15 cellular contexts compared by ENCODE assay signal in the genomic region with DNA sequence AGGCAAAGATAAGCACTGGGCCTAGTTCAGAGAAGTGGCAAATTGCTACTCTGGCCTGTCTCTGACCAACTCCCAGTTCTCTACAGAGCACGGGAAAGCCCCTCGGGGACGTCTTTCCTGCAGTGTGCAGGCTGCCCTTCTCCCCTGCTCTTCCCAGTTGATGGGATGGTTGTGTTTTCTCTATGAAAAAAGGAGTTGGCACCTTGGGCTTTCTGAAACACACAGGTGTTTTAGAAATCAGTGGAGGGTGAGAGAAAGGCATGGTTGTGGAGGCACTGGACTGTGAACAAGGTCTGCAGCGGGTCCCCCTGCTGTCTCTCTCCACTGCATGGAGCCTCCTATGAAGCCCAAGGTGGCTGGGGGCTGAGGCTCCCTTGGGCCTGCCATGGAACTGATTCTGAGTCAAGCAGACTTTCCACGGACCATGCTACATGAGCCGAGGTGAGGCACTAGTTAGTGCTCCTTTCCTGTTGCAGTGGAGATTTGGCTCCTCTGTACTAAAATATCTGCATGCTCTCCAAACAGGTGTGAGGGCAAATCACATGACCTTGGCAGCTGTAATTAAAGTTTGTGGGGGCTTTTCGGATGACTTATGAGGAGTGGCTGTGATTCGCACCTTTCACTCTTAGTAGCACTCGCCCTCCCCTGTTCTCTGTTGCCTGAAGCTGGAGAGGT. TPM values are rescaled to one million over a fixed set of nuclear protein-coding genes. Genes with fewer than 3 reads are reported as not detected.
A peak's percentile ranks its signal among the peaks of the same experiment; 100 is the strongest.
DNase-seq lines count a peak whose midpoint lies in the region; ATAC-seq, FAIRE-seq and TF ChIP-seq lines count a peak whose summit lies in the region.
"Had no signal": no experiment of that assay in that cellular context is flagged by ENCODE, and none has a peak within 500 bp of the region (broad histone marks: within the 10 kb centered on the region; RNA-seq: fewer than 3 reads in every experiment).

No MANE protein-coding gene starts in this region.

- 0 out of 2 replicates have a peak, but pooled peaks cover 4% of the 10 kb centered on the region for H3K4me1 ChIP-seq in Karpas-422 (ENCODE audit: low read length)

- H3K79me2 ChIP-seq in Karpas-422 (ENCODE audit: low read length): no peaks in the 10 kb centered on the region

- no peak overlapping the region for H3K4me2 ChIP-seq in Karpas-422 (ENCODE audit: low read depth, low read length, poor library complexity, severe bottlenecking)

- no peak for TF ChIP-seq CTCF in bronchial epithelial cell (IDR thresholded peaks at IDR 0.05; ENCODE audit: insufficient read depth, low read length, severe bottlenecking)

- no peak overlapping the region for H3K9ac ChIP-seq in Karpas-422 (ENCODE audit: low read length)

- no peak for DNase-seq in bronchial epithelial cell (ENCODE audit: low read depth)
- DNase-seq in NCI-H2227 treated with DMSO at 0.1 percent for 48 hours (lab: John Stamatoyannopoulos, UW): no peak
- DNase-seq in NK-92 (lab: John Stamatoyannopoulos, UW; ENCODE audit: unreplicated experiment): no peak
- DNase-seq in Karpas-422: no peak
- DNase-seq in DMS53 treated with DMSO at 0.1 percent for 48 hours (lab: John Stamatoyannopoulos, UW; ENCODE audit: unreplicated experiment): no peak
- DNase-seq: activated CD4-positive, alpha-beta T cell treated with anti-CD3 and anti-CD28 coated beads for 1 hour; mesenchymal stem cell; NCI-H510A had no signal

- no peaks in the 10 kb centered on the region for H3K9me2 ChIP-seq in Karpas-422 (replicated peaks; ENCODE audit: insufficient read depth, low read length)

- H3K4me3 ChIP-seq in bronchial epithelial cell (ENCODE audit: low read depth, low read length) (no peak overlapping the region), Karpas-422 (ENCODE audit: low read length) (no peak overlapping the region)

- no peaks in the 10 kb centered on the region for H4K20me1 ChIP-seq in Karpas-422 (ENCODE audit: insufficient read depth, low read depth, low read length)

- no peak overlapping the region for H3K27ac ChIP-seq in Karpas-422 (ENCODE audit: low read length)

- ATAC-seq in GM18517 (IDR thresholded peaks at IDR 0.05; ENCODE audit: unreplicated experiment) (peak; percentile 65), GM21528 (IDR thresholded peaks at IDR 0.05; ENCODE audit: low FRiP score, unreplicated experiment) (peak; percentile 75), HG03103 (IDR thresholded peaks at IDR 0.05; ENCODE audit: low read depth, unreplicated experiment) (peak; percentile 64)
- ATAC-seq: HCT116 had no signal

- H3K27me3 ChIP-seq in bronchial epithelial cell (ENCODE audit: control insufficient read depth, insufficient read depth, low read length) (no peaks in the 10 kb centered on the region), Karpas-422 (ENCODE audit: low read length) (no peaks in the 10 kb centered on the region)

- FAIRE-seq in bronchial epithelial cell (lab: Jason Lieb, UNC): peak; percentile 7

- H2AFZ ChIP-seq in Karpas-422 (ENCODE audit: low read length): no peak overlapping the region

- no peaks in the 10 kb centered on the region for H3K9me3 ChIP-seq in Karpas-422 (ENCODE audit: low read length)

- H3K36me3 ChIP-seq in bronchial epithelial cell (ENCODE audit: control insufficient read depth, insufficient read depth, low read length) (no peaks in the 10 kb centered on the region), Karpas-422 (ENCODE audit: insufficient read depth, low read length) (peaks cover 34% of the 10 kb centered on the region)

RNA-seq across cellular contexts. Expression of gene GTSF1L, which starts 16.3 kb away (rescaled TPM):
- not detected in 2 replicates for total RNA-seq in bronchial epithelial cell
- total RNA-seq in Karpas-422 (2014; rRNA removed; shearing (Covaris generic); ENCODE audit: low replicate concordance): not detected in 2 replicates
- total RNA-seq: activated T-helper 2 cell treated with anti-CD3 and anti-CD28 coated beads, Interferon-gamma antibody, Interleukin-2, Interleukin-4, amounts not matched to agents 10 μg/mL and 5 μg/mL and 100 μg/mL, durations not matched to agents 14 hours and 24 hours and 36 hours; pulmonary artery endothelial cell; SK-MEL-5 had no signal

RNA-seq across cellular contexts. Expression of gene MYBL2, which starts 43.6 kb away (rescaled TPM):
- total RNA-seq in bronchial epithelial cell: under 0.01 and 1.0 TPM in 2 replicates
- 18.2 and 30.8 TPM in 2 replicates for total RNA-seq in Karpas-422 (2014; rRNA removed; shearing (Covaris generic); ENCODE audit: low replicate concordance)
